In genomic region chr6:221531-222349, GRCh38 we compare ENCODE assay signal across 14 cellular contexts.
A peak's percentile ranks its signal among the peaks of the same experiment; 100 is the strongest.
DNase-seq lines count a peak whose midpoint lies in the region; ATAC-seq and TF ChIP-seq lines count a peak whose summit lies in the region.
"Had no signal": no experiment of that assay in that cellular context is flagged by ENCODE, and none has a peak within 500 bp of the region (broad histone marks: within the 10 kb centered on the region; RNA-seq: fewer than 3 reads in every experiment).

No MANE protein-coding gene starts in this region.

- ATAC-seq in GM18907 (IDR thresholded peaks at IDR 0.05; ENCODE audit: unreplicated experiment) (peak; percentile 13), foreskin keratinocyte (no peak), HG03139 (IDR thresholded peaks at IDR 0.05; ENCODE audit: unreplicated experiment) (no peak)
- ATAC-seq: A549, gastroesophageal sphincter had no signal

- H3K27ac ChIP-seq in foreskin keratinocyte = peak overlapping the region; percentile 30
- H3K27ac ChIP-seq: A549, gastroesophageal sphincter, Peyer's patch had no signal

- CTCF ChIA-PET in activated CD4-positive, alpha-beta T cell treated with anti-CD3 and anti-CD28 coated beads, Interleukin-2, amount 10 ng/mL, durations not matched to agents 7 days and 5 days (lab: Charles Lee) = interaction anchor here (1.1 to 2.4 kb wide), 10 partner anchors 8 to 171 kb away, joined by 3 to 10 read pairs (median 4); no protein-coding TSS in a partner anchor
- CTCF ChIA-PET in activated CD4-positive, alpha-beta memory T cell treated with anti-CD3 and anti-CD28 coated beads, Interleukin-2, amount 10 ng/mL, durations not matched to agents 7 days and 5 days (lab: Charles Lee) = interaction anchor here (0.9 to 5.4 kb wide), 13 partner anchors 13 to 281 kb away, joined by 3 to 33 read pairs (median 5); partner anchors contain the start of genes DUSP22 and IRF4

- DNase-seq in activated CD4-positive, alpha-beta T cell treated with anti-CD3 and anti-CD28 coated beads, Interleukin-2, amount 10 ng/mL, durations not matched to agents 7 days and 5 days = no peak
- DNase-seq in activated CD4-positive, alpha-beta T cell treated with anti-CD3 and anti-CD28 coated beads for 48 hours = no peak
- peak; percentile 43 for DNase-seq in activated CD4-positive, alpha-beta memory T cell treated with anti-CD3 and anti-CD28 coated beads, Interleukin-2, amount 10 ng/mL, durations not matched to agents 7 days and 5 days
- DNase-seq in foreskin keratinocyte (peak; percentile 30 to 40), mesothelial cell of epicardium (ENCODE audit: low spot score in 2 of 2, unreplicated experiment in 2 of 2) (no peak), COR-L47 (lab: John Stamatoyannopoulos, UW) (no peak)
- DNase-seq: activated CD4-positive, alpha-beta T cell treated with anti-CD3 and anti-CD28 coated beads, Interleukin-2, amount 50 U/mL, for 48 hours; DMS 273 treated with DMSO at 0.1 percent for 48 hours; Peyer's patch; posterior cingulate gyrus had no signal

- H3K4me1 Mint-ChIP-seq in activated CD4-positive, alpha-beta T cell treated with anti-CD3 and anti-CD28 coated beads, Interleukin-2, amount 10 ng/mL, durations not matched to agents 7 days and 5 days = peaks cover 75% of the 10 kb centered on the region
- H3K4me1 Mint-ChIP-seq in activated CD4-positive, alpha-beta memory T cell treated with anti-CD3 and anti-CD28 coated beads, Interleukin-2, amount 10 ng/mL, durations not matched to agents 7 days and 5 days = peaks cover 84% of the 10 kb centered on the region
- peaks cover 4% of the 10 kb centered on the region for H3K4me1 Mint-ChIP-seq in mesothelial cell of epicardium

- H3K9me3 Mint-ChIP-seq in activated CD4-positive, alpha-beta T cell treated with anti-CD3 and anti-CD28 coated beads, Interleukin-2, amount 10 ng/mL, durations not matched to agents 7 days and 5 days = peaks cover 4% of the 10 kb centered on the region
- H3K9me3 Mint-ChIP-seq in activated CD4-positive, alpha-beta memory T cell treated with anti-CD3 and anti-CD28 coated beads, Interleukin-2, amount 10 ng/mL, durations not matched to agents 7 days and 5 days = peaks cover 4% of the 10 kb centered on the region
- H3K9me3 Mint-ChIP-seq in mesothelial cell of epicardium = no peaks in the 10 kb centered on the region

- TF ChIP-seq CTCF in foreskin keratinocyte (conservative IDR thresholded peaks at IDR 0.05) (no peak), mesothelial cell of epicardium (IDR thresholded peaks at IDR 0.05; ENCODE audit: unreplicated experiment) (no peak)

- POLR2A ChIA-PET in activated CD4-positive, alpha-beta T cell treated with anti-CD3 and anti-CD28 coated beads, Interleukin-2, amount 10 ng/mL, durations not matched to agents 7 days and 5 days (lab: Charles Lee) = interaction anchor here (0.7 to 1.3 kb wide), 2 partner anchors 49 to 71 kb away, joined by 3 to 4 read pairs; partner anchors contain the start of gene DUSP22
- POLR2A ChIA-PET in activated CD4-positive, alpha-beta memory T cell treated with anti-CD3 and anti-CD28 coated beads, Interleukin-2, amount 10 ng/mL, durations not matched to agents 7 days and 5 days (lab: Charles Lee) = interaction anchor here (0.6 to 7.0 kb wide), 25 partner anchors 9 to 361 kb away, joined by 3 to 137 read pairs (median 6); partner anchors contain the start of genes DUSP22 and IRF4

- peak overlapping the region; percentile 88 for H3K27ac Mint-ChIP-seq in activated CD4-positive, alpha-beta T cell treated with anti-CD3 and anti-CD28 coated beads, Interleukin-2, amount 10 ng/mL, durations not matched to agents 7 days and 5 days
- peak overlapping the region; percentile 91 for H3K27ac Mint-ChIP-seq in activated CD4-positive, alpha-beta memory T cell treated with anti-CD3 and anti-CD28 coated beads, Interleukin-2, amount 10 ng/mL, durations not matched to agents 7 days and 5 days
- no peak overlapping the region for H3K27ac Mint-ChIP-seq in mesothelial cell of epicardium

- peak overlapping the region; percentile 9 for H3K4me3 Mint-ChIP-seq in activated CD4-positive, alpha-beta T cell treated with anti-CD3 and anti-CD28 coated beads, Interleukin-2, amount 10 ng/mL, durations not matched to agents 7 days and 5 days
- peak overlapping the region; percentile 48 for H3K4me3 Mint-ChIP-seq in activated CD4-positive, alpha-beta memory T cell treated with anti-CD3 and anti-CD28 coated beads, Interleukin-2, amount 10 ng/mL, durations not matched to agents 7 days and 5 days
- no peak overlapping the region for H3K4me3 Mint-ChIP-seq in mesothelial cell of epicardium

- H3K4me1 ChIP-seq in foreskin keratinocyte = peaks cover 22% of the 10 kb centered on the region
- H3K4me1 ChIP-seq: A549 had no signal

- H3K36me3 Mint-ChIP-seq in activated CD4-positive, alpha-beta T cell treated with anti-CD3 and anti-CD28 coated beads, Interleukin-2, amount 10 ng/mL, durations not matched to agents 7 days and 5 days (ENCODE audit: low read depth) = peaks cover 8% of the 10 kb centered on the region
- H3K36me3 Mint-ChIP-seq in activated CD4-positive, alpha-beta memory T cell treated with anti-CD3 and anti-CD28 coated beads, Interleukin-2, amount 10 ng/mL, durations not matched to agents 7 days and 5 days (ENCODE audit: low read depth) = peaks cover 15% of the 10 kb centered on the region
- H3K36me3 Mint-ChIP-seq in mesothelial cell of epicardium = no peaks in the 10 kb centered on the region

- H3K27me3 ChIP-seq in foreskin keratinocyte = no peaks in the 10 kb centered on the region
- H3K27me3 ChIP-seq: Peyer's patch had no signal

- no peaks in the 10 kb centered on the region for H3K27me3 Mint-ChIP-seq in activated CD4-positive, alpha-beta T cell treated with anti-CD3 and anti-CD28 coated beads, Interleukin-2, amount 10 ng/mL, durations not matched to agents 7 days and 5 days
- peaks cover 9% of the 10 kb centered on the region for H3K27me3 Mint-ChIP-seq in activated CD4-positive, alpha-beta memory T cell treated with anti-CD3 and anti-CD28 coated beads, Interleukin-2, amount 10 ng/mL, durations not matched to agents 7 days and 5 days
- peaks cover 34% of the 10 kb centered on the region for H3K27me3 Mint-ChIP-seq in mesothelial cell of epicardium (ENCODE audit: low read depth)

Comparison
In these comparisons a context has a peak if more than half of its experiments do, and no peak if none do; other contexts are left out.
1. DNase-seq: peak in activated CD4-positive, alpha-beta memory T cell treated with anti-CD3 and anti-CD28 coated beads, Interleukin-2, amount 10 ng/mL, durations not matched to agents 7 days and 5 days (single experiment) and foreskin keratinocyte (2 of 2); none in activated CD4-positive, alpha-beta T cell treated with anti-CD3 and anti-CD28 coated beads, Interleukin-2, amount 10 ng/mL, durations not matched to agents 7 days and 5 days (single experiment), activated CD4-positive, alpha-beta T cell treated with anti-CD3 and anti-CD28 coated beads for 48 hours (single experiment), mesothelial cell of epicardium (0 of 2) and COR-L47 (single experiment).